In the genomic region with DNA sequence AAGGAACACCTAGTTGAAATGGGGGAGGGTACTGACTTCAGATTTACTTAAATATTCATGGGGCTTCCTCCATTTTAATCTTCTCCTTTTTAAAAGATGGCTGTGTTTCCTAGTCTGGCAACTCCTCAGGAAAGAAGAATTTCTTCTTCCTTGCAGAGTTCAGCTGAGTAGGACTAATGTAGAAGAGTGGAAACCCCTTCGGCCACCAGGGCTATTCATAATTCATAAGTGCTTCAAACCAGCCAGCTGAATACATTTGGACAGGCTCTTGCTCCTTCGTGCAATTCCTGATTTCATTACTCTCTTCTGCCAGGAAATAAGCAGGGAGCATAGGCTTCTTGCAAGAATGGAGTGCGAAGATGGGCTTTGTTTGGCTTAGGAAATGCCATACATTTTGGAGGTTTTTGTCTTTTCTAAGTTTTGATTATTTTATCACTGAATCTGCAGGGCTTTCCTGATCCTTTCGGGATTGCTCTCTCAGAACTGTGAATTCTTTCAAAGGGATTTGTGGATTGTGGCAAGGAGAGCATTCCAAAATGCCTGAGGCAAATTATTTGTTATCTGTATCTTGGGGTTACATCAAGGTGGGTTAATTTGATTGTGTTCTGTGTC, we compare ENCODE assay signal across 9 cellular contexts.
DNase-seq lines count a peak whose midpoint lies in the region; ATAC-seq and TF ChIP-seq lines count a peak whose summit lies in the region.
"Had no signal": no experiment of that assay in that cellular context is flagged by ENCODE, and none has a peak within 500 bp of the region (broad histone marks: within the 10 kb centered on the region; RNA-seq: fewer than 3 reads in every experiment).

No MANE protein-coding gene starts in this region.

- H3K4me1 ChIP-seq in GM23248 (ENCODE audit: insufficient read depth) (peaks cover 74% of the 10 kb centered on the region), psoas muscle (peaks cover 84% of the 10 kb centered on the region), Karpas-422 (ENCODE audit: low read length) (peaks cover 67% of the 10 kb centered on the region)

- H3K9me2 ChIP-seq in GM23248 (ENCODE audit: insufficient read depth) = no peaks in the 10 kb centered on the region
- H3K9me2 ChIP-seq in Karpas-422 (replicated peaks; ENCODE audit: insufficient read depth, low read length) = no peaks in the 10 kb centered on the region

- TF ChIP-seq CTCF in glutamatergic neuron (IDR thresholded peaks at IDR 0.05; ENCODE audit: partially characterized antibody, unreplicated experiment) (no peak), psoas muscle (IDR thresholded peaks at IDR 0.05) (no peak)

- H3K27me3 ChIP-seq in GM23248 (replicated peaks; ENCODE audit: insufficient read depth) (no peaks in the 10 kb centered on the region), psoas muscle (ENCODE audit: insufficient read depth in 3 of 3, low read length in 2 of 3) (no peaks in the 10 kb centered on the region), Karpas-422 (ENCODE audit: low read length) (no peaks in the 10 kb centered on the region)

- H3K79me2 ChIP-seq in GM23248 (ENCODE audit: insufficient read depth) (peaks cover 100% of the 10 kb centered on the region), Karpas-422 (ENCODE audit: low read length) (no peaks in the 10 kb centered on the region)

- peak overlapping the region; percentile 32 for H3K27ac ChIP-seq in GM23248
- H3K27ac ChIP-seq in psoas muscle = peak overlapping the region; percentile 39
- H3K27ac ChIP-seq in Karpas-422 (ENCODE audit: low read length) = no peak overlapping the region

- DNase-seq in GM23248 (peak; percentile 56), glutamatergic neuron (no peak), psoas muscle (no peak), A172 (ENCODE audit: low spot score) (no peak), kidney glomerular epithelial cell (lab: John Stamatoyannopoulos, UW) (no peak), immature natural killer cell (no peak), Karpas-422 (no peak)
- DNase-seq: activated naive CD4-positive, alpha-beta T cell treated with Interleukin-2 at 50 U/mL for 16 hours had no signal

- H3K27me3 Mint-ChIP-seq in glutamatergic neuron (ENCODE audit: unreplicated experiment) (peaks cover 3% of the 10 kb centered on the region), immature natural killer cell (ENCODE audit: low read depth in 3 of 3) (peaks cover 0 to 1% (median 0%) of the 10 kb centered on the region in 3 donors)

- peaks cover 68% of the 10 kb centered on the region for H3F3A ChIP-seq in GM23248 (ENCODE audit: insufficient read depth)

- H3K4me2 ChIP-seq in GM23248 (ENCODE audit: unreplicated experiment) (peak overlapping the region; percentile 70), Karpas-422 (ENCODE audit: low read depth, low read length, poor library complexity, severe bottlenecking) (no peak overlapping the region)

- H3K9ac ChIP-seq in GM23248 = peak overlapping the region; percentile 39
- H3K9ac ChIP-seq in Karpas-422 (ENCODE audit: low read length) = no peak overlapping the region

- no peaks in the 10 kb centered on the region for H4K20me1 ChIP-seq in GM23248 (ENCODE audit: insufficient read depth)
- no peaks in the 10 kb centered on the region for H4K20me1 ChIP-seq in Karpas-422 (ENCODE audit: insufficient read depth, low read depth, low read length)

- H3K36me3 Mint-ChIP-seq in glutamatergic neuron (ENCODE audit: unreplicated experiment) = no peaks in the 10 kb centered on the region
- peaks cover 0 to 24% (median 0%) of the 10 kb centered on the region in 3 donors for H3K36me3 Mint-ChIP-seq in immature natural killer cell

- H3K4me3 ChIP-seq in GM23248 (peak overlapping the region; percentile 57), psoas muscle (peak overlapping the region; percentile 31), Karpas-422 (ENCODE audit: low read length) (no peak overlapping the region)

- H3K9me3 ChIP-seq in GM23248 (ENCODE audit: low read depth) (no peaks in the 10 kb centered on the region), psoas muscle (no peaks in the 10 kb centered on the region), Karpas-422 (ENCODE audit: low read length) (no peaks in the 10 kb centered on the region)

- H3K27ac Mint-ChIP-seq in glutamatergic neuron (ENCODE audit: unreplicated experiment) (peak overlapping the region; percentile 89), immature natural killer cell (no peak overlapping the region)

- peak; percentile 76 for ATAC-seq in SK-N-SH treated with all-trans-retinoic acid at 6 μM for 48 hours
- peak in 1 of 4 donors; percentile 30 for ATAC-seq in psoas muscle

- H3K4me1 Mint-ChIP-seq in glutamatergic neuron (ENCODE audit: low read depth, unreplicated experiment) (peaks cover 44% of the 10 kb centered on the region), immature natural killer cell (peaks cover 45 to 83% of the 10 kb centered on the region in 2 donors)

- WGBS in GM23248 (ENCODE audit: low coverage in 1 of 2, low lambda C conversion rate in 2 of 2, missing lambda C conversion rate in 2 of 2), 2 experiments = 9 to 15% methylated on average over 4 of the region's 4 CpGs
- WGBS in psoas muscle, 3 donors = 15 to 22% (median 16%) methylated on average over 4 of the region's 4 CpGs

- H3K36me3 ChIP-seq in GM23248 (ENCODE audit: low read depth) (peaks cover 23% of the 10 kb centered on the region), psoas muscle (ENCODE audit: insufficient read depth in 1 of 2, low read depth in 1 of 2) (peaks cover 6 to 32% of the 10 kb centered on the region in 2 donors), Karpas-422 (ENCODE audit: insufficient read depth, low read length) (no peaks in the 10 kb centered on the region; the same call in 1 of the 2 replicates)

- H2AFZ ChIP-seq in GM23248 = 0 out of 2 replicates have a peak overlapping the region, but pooled peaks have one; percentile 6
- H2AFZ ChIP-seq in Karpas-422 (ENCODE audit: low read length) = no peak overlapping the region

- H3K9me3 Mint-ChIP-seq in glutamatergic neuron (ENCODE audit: unreplicated experiment) (peaks cover 3% of the 10 kb centered on the region), immature natural killer cell (no peaks in the 10 kb centered on the region)

- in situ Hi-C loops in GM23248 (cut with MboI) = no loop called here

- H3K4me3 Mint-ChIP-seq in glutamatergic neuron (ENCODE audit: unreplicated experiment) (peak overlapping the region; percentile 78), immature natural killer cell (no peak overlapping the region)

- intact Hi-C loops in psoas muscle (cut with DNase I) = no loop called here

TF ChIP-seq in SK-N-SH treated with all-trans-retinoic acid at 6 μM for 48 hours, 23 proteins besides CTCF, POLR2A, EP300 and RAD21:
- peak; percentile 36; the same call in 1 of the 2 replicates for TF ChIP-seq ISL1 (CRISPR knock-in tag; IDR thresholded peaks at IDR 0.05)
- TF ChIP-seq, protein P1, sequence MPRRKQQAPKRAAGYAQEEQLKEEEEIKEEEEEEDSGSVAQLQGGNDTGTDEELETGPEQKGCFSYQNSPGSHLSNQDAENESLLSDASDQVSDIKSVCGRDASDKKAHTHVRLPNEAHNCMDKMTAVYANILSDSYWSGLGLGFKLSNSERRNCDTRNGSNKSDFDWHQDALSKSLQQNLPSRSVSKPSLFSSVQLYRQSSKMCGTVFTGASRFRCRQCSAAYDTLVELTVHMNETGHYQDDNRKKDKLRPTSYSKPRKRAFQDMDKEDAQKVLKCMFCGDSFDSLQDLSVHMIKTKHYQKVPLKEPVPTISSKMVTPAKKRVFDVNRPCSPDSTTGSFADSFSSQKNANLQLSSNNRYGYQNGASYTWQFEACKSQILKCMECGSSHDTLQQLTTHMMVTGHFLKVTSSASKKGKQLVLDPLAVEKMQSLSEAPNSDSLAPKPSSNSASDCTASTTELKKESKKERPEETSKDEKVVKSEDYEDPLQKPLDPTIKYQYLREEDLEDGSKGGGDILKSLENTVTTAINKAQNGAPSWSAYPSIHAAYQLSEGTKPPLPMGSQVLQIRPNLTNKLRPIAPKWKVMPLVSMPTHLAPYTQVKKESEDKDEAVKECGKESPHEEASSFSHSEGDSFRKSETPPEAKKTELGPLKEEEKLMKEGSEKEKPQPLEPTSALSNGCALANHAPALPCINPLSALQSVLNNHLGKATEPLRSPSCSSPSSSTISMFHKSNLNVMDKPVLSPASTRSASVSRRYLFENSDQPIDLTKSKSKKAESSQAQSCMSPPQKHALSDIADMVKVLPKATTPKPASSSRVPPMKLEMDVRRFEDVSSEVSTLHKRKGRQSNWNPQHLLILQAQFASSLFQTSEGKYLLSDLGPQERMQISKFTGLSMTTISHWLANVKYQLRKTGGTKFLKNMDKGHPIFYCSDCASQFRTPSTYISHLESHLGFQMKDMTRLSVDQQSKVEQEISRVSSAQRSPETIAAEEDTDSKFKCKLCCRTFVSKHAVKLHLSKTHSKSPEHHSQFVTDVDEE (CRISPR knock-in tag; IDR thresholded peaks at IDR 0.05) = 0 out of 2 replicates have a peak, but pooled peaks have one; percentile 12
- no peak for TF ChIP-seq CSDC2 (CRISPR knock-in tag; IDR thresholded peaks at IDR 0.05)
TF ChIP-seq in SK-N-SH treated with all-trans-retinoic acid at 6 μM for 48 hours: peak in this region for 2.
